In genomic region chr19:35559281-35559659, GRCh38 we compare ENCODE assay signal across 12 cellular contexts. TPM values are rescaled to one million over a fixed set of nuclear protein-coding genes. Genes with fewer than 3 reads are reported as not detected.
DNase-seq lines count a peak whose midpoint lies in the region; ATAC-seq and TF ChIP-seq lines count a peak whose summit lies in the region.
"Had no signal": no experiment of that assay in that cellular context is flagged by ENCODE, and none has a peak within 500 bp of the region (broad histone marks: within the 10 kb centered on the region; RNA-seq: fewer than 3 reads in every experiment).

No MANE protein-coding gene starts in this region.

- no peaks in the 10 kb centered on the region for H3K9me3 ChIP-seq in CD8-positive, alpha-beta T cell (ENCODE audit: low read length)
- H3K9me3 ChIP-seq: ascending aorta had no signal

- no peak for ATAC-seq in CD8-positive, alpha-beta T cell
- ATAC-seq in GM18511 (IDR thresholded peaks at IDR 0.05; ENCODE audit: unreplicated experiment) (peak; percentile 89), HG03108 (IDR thresholded peaks at IDR 0.05; ENCODE audit: unreplicated experiment) (peak; percentile 55), WTC11 (no peak)
- ATAC-seq: gastroesophageal sphincter had no signal

- no peaks in the 10 kb centered on the region for H3K36me3 Mint-ChIP-seq in CD8-positive, alpha-beta T cell
- no peaks in the 10 kb centered on the region for H3K36me3 Mint-ChIP-seq in WTC11

- POLR2A ChIA-PET in CD8-positive, alpha-beta T cell (lab: Charles Lee): no interaction called here
- POLR2A ChIA-PET in WTC11 (lab: Charles Lee): interaction anchor here (1.7 kb wide), 1 partner anchor 11 kb away, joined by 3 read pairs; no protein-coding TSS in a partner anchor

- H3K27me3 ChIP-seq in CD8-positive, alpha-beta T cell (ENCODE audit: insufficient read depth, low read length): peaks cover 12% of the 10 kb centered on the region
- peaks cover 0 to 52% (median 22%) of the 10 kb centered on the region in 45 donors for H3K27me3 ChIP-seq in dorsolateral prefrontal cortex

- H3K27ac Mint-ChIP-seq in CD8-positive, alpha-beta T cell: no peak overlapping the region
- no peak overlapping the region for H3K27ac Mint-ChIP-seq in WTC11
- H3K27ac Mint-ChIP-seq: CD4-positive, alpha-beta T cell had no signal

- no peak overlapping the region for H3K27ac ChIP-seq in CD8-positive, alpha-beta T cell (ENCODE audit: low read depth, low read length)
- no peak overlapping the region for H3K27ac ChIP-seq in dorsolateral prefrontal cortex
- H3K27ac ChIP-seq: ascending aorta, gastroesophageal sphincter had no signal

- no peak for TF ChIP-seq CTCF in CD8-positive, alpha-beta T cell (IDR thresholded peaks at IDR 0.05)
- no peak for TF ChIP-seq CTCF in WTC11 (IDR thresholded peaks at IDR 0.05)
- no peak for TF ChIP-seq CTCF in dorsolateral prefrontal cortex (IDR thresholded peaks at IDR 0.05 in 54 of 56, conservative IDR thresholded peaks at IDR 0.05 in 2 of 56; ENCODE audit: low read depth in 1 of 56, partially characterized antibody in 56 of 56)

- DNase-seq in CD8-positive, alpha-beta T cell: no peak
- DNase-seq in WTC11 (ENCODE audit: low spot score) (no peak), NCI-H128 (lab: John Stamatoyannopoulos, UW; ENCODE audit: unreplicated experiment) (no peak), OCI-M2 (lab: John Stamatoyannopoulos, UW; ENCODE audit: unreplicated experiment) (no peak), NCI-H2171 (lab: John Stamatoyannopoulos, UW) (no peak), dorsolateral prefrontal cortex (no peak)
- DNase-seq: CD4-positive, alpha-beta T cell; effector CD4-positive, alpha-beta T cell had no signal

- intact Hi-C loops in CD8-positive, alpha-beta T cell (cut with DNase I, micrococcal nuclease): no loop called here
- intact Hi-C loops in dorsolateral prefrontal cortex (cut with DNase I): no loop called here

- H3K36me3 ChIP-seq in CD8-positive, alpha-beta T cell (ENCODE audit: insufficient read depth, low read length): no peaks in the 10 kb centered on the region
- H3K36me3 ChIP-seq: ascending aorta, gastroesophageal sphincter had no signal

- H3K9me3 Mint-ChIP-seq in CD8-positive, alpha-beta T cell: no peaks in the 10 kb centered on the region
- H3K9me3 Mint-ChIP-seq in WTC11: no peaks in the 10 kb centered on the region
- H3K9me3 Mint-ChIP-seq: CD4-positive, alpha-beta T cell had no signal

- CTCF ChIA-PET in CD8-positive, alpha-beta T cell (lab: Charles Lee): no interaction called here
- CTCF ChIA-PET in WTC11 (lab: Charles Lee): interaction anchor here (0.5 kb wide), 1 partner anchor 42 kb away, joined by 3 read pairs; no protein-coding TSS in a partner anchor

- peaks cover 46% of the 10 kb centered on the region for H3K27me3 Mint-ChIP-seq in CD8-positive, alpha-beta T cell (ENCODE audit: low read depth)
- H3K27me3 Mint-ChIP-seq in WTC11 (ENCODE audit: low read depth): peaks cover 56% of the 10 kb centered on the region

- no peak overlapping the region for H3K4me3 ChIP-seq in CD8-positive, alpha-beta T cell (ENCODE audit: low read depth, low read length)
- no peak overlapping the region for H3K4me3 ChIP-seq in dorsolateral prefrontal cortex
- H3K4me3 ChIP-seq: ascending aorta, gastroesophageal sphincter had no signal

- H3K4me1 Mint-ChIP-seq in CD8-positive, alpha-beta T cell (ENCODE audit: low read depth): peaks cover 9% of the 10 kb centered on the region
- peaks cover 12% of the 10 kb centered on the region for H3K4me1 Mint-ChIP-seq in WTC11

- peak overlapping the region; percentile 51 for H3K4me3 Mint-ChIP-seq in CD8-positive, alpha-beta T cell
- H3K4me3 Mint-ChIP-seq in WTC11: peak overlapping the region; percentile 51
- H3K4me3 Mint-ChIP-seq: CD4-positive, alpha-beta T cell had no signal

- peaks cover 11% of the 10 kb centered on the region for H3K4me1 ChIP-seq in CD8-positive, alpha-beta T cell (ENCODE audit: insufficient read depth, low read length)

TF ChIP-seq in WTC11, 78 proteins besides CTCF, POLR2A, EP300 and RAD21 (continues in another document):
- no peak for TF ChIP-seq MAX (CRISPR knock-in tag; IDR thresholded peaks at IDR 0.05)
- TF ChIP-seq CDX4 (CRISPR knock-in tag; IDR thresholded peaks at IDR 0.05; ENCODE audit: borderline replicate concordance): no peak
- no peak for TF ChIP-seq ZMAT4 (CRISPR knock-in tag; IDR thresholded peaks at IDR 0.05)
- no peak for TF ChIP-seq ARID4B (CRISPR knock-in tag; IDR thresholded peaks at IDR 0.05; ENCODE audit: borderline replicate concordance)
- TF ChIP-seq TP53 (CRISPR knock-in tag; IDR thresholded peaks at IDR 0.05): no peak
- no peak for TF ChIP-seq ZNF425 (CRISPR knock-in tag; conservative IDR thresholded peaks at IDR 0.05)
- no peak for TF ChIP-seq ZNF219 (CRISPR knock-in tag; IDR thresholded peaks at IDR 0.05; ENCODE audit: borderline replicate concordance)

RNA-seq across cellular contexts. Expression of gene ATP4A, which starts 4.2 kb away (rescaled TPM):
- total RNA-seq in CD8-positive, alpha-beta T cell: not detected
- total RNA-seq in WTC11 (2021) (0.59 to 1.2 TPM (median 1.1 TPM) in 3 replicates), dorsolateral prefrontal cortex (1 to 10 TPM in 69 of 120 experiments, under 1 TPM in 45, not detected in 6; 0.11 to 4.8 (median 1.2) TPM)
- total RNA-seq: ascending aorta; CD4-positive, alpha-beta T cell; gastroesophageal sphincter had no signal

RNA-seq across cellular contexts. Expression of gene TMEM147, which starts 13.8 kb away (rescaled TPM):
- total RNA-seq in CD8-positive, alpha-beta T cell: 10 to 100 TPM; 22.3 to 27.2 TPM
- total RNA-seq in WTC11 (2021) (132 to 135 TPM (median 132 TPM) in 3 replicates), dorsolateral prefrontal cortex (10 to 100 TPM; 38.2 to 73.0 (median 54.7) TPM)

RNA-seq across cellular contexts. Expression of gene GAPDHS, which starts 26.0 kb away (rescaled TPM):
- total RNA-seq in CD8-positive, alpha-beta T cell: not detected
- total RNA-seq in WTC11 (2021) (0.20 to 0.30 TPM in 2 of 3 replicates, not detected in the other), dorsolateral prefrontal cortex (under 1 TPM in 6 of 120 experiments, not detected in 114; 0.26 to 0.94 (median 0.38) TPM)
- total RNA-seq: ascending aorta; CD4-positive, alpha-beta T cell; gastroesophageal sphincter had no signal

RNA-seq across cellular contexts. Expression of gene PMIS2, which starts 26.7 kb away (rescaled TPM):
- not detected for total RNA-seq in CD8-positive, alpha-beta T cell
- total RNA-seq in WTC11 (2021) (not detected in 3 replicates), dorsolateral prefrontal cortex (1 to 10 TPM in 1 of 120 experiments, under 1 TPM in 1, not detected in 118; 0.97 to 1.4 TPM)
- total RNA-seq: ascending aorta; CD4-positive, alpha-beta T cell; gastroesophageal sphincter had no signal

RNA-seq across cellular contexts. Expression of gene SBSN, which starts 31.2 kb away (rescaled TPM):
- total RNA-seq in CD8-positive, alpha-beta T cell: not detected
- total RNA-seq in WTC11 (2021): 0.15 to 0.39 TPM in 2 of 3 replicates, not detected in the other
- 1 to 10 TPM in 15 of 120 experiments, under 1 TPM in 52, not detected in 53; 0.23 to 2.7 (median 0.60) TPM for total RNA-seq in dorsolateral prefrontal cortex
- total RNA-seq: ascending aorta; CD4-positive, alpha-beta T cell had no signal

Comparison
In these comparisons a context has a peak if more than half of its experiments do, and no peak if none do; other contexts are left out.
1. ATAC-seq: peak in GM18511 (single experiment) and HG03108 (single experiment); none in CD8-positive, alpha-beta T cell (single experiment) and WTC11 (single experiment).